Comparison of ENCODE assay signal across 9 cellular contexts in genomic region chr12:117098071-117098360, GRCh38. TPM values are rescaled to one million over a fixed set of nuclear protein-coding genes. Genes with fewer than 3 reads are reported as not detected.
DNase-seq lines count a peak whose midpoint lies in the region; ATAC-seq, FAIRE-seq and TF ChIP-seq lines count a peak whose summit lies in the region.
"Had no signal": no experiment of that assay in that cellular context is flagged by ENCODE, and none has a peak within 500 bp of the region (broad histone marks: within the 10 kb centered on the region; RNA-seq: fewer than 3 reads in every experiment).

No MANE protein-coding gene starts in this region.

- no peak overlapping the region for H2AFZ ChIP-seq in astrocyte (ENCODE audit: low read depth, low read length)

- H3K36me3 ChIP-seq in right atrium auricular region (no peaks in the 10 kb centered on the region), astrocyte (ENCODE audit: insufficient read depth, low read length) (no peaks in the 10 kb centered on the region), mucosa of stomach (ENCODE audit: control insufficient read depth, insufficient read depth, low read length) (no peaks in the 10 kb centered on the region), adrenal gland (replicated peaks in 1 of 2) (no peaks in the 10 kb centered on the region)
- H3K36me3 ChIP-seq: gastroesophageal sphincter had no signal

- peaks cover 4% of the 10 kb centered on the region for H4K20me1 ChIP-seq in astrocyte (ENCODE audit: insufficient read depth, low read length)

- H3K36me3 Mint-ChIP-seq in astrocyte (ENCODE audit: low read depth, unreplicated experiment), result no peaks in the 10 kb centered on the region

- FAIRE-seq in astrocyte (lab: Jason Lieb, UNC), result no peak

- peak overlapping the region; percentile 74 for H3K4me2 ChIP-seq in astrocyte (ENCODE audit: low read length)

- no peaks in the 10 kb centered on the region for H3K79me2 ChIP-seq in astrocyte (ENCODE audit: insufficient read depth, low read length)

- H3K27me3 ChIP-seq in right atrium auricular region (no peaks in the 10 kb centered on the region), astrocyte (ENCODE audit: insufficient read depth, low read length) (peaks cover 60% of the 10 kb centered on the region), mucosa of stomach (ENCODE audit: control insufficient read depth, insufficient read depth, low read length) (no peaks in the 10 kb centered on the region), adrenal gland (no peaks in the 10 kb centered on the region)

- TF ChIP-seq CTCF in right atrium auricular region (IDR thresholded peaks at IDR 0.05) (no peak), astrocyte (IDR thresholded peaks at IDR 0.05; ENCODE audit: insufficient read depth, low read depth, low read length) (no peak), adrenal gland (IDR thresholded peaks at IDR 0.05) (no peak)

- H3K4me3 Mint-ChIP-seq in astrocyte (ENCODE audit: unreplicated experiment), result peak overlapping the region; percentile 65

- intact Hi-C loops in cardiac septum (cut with DNase I) (loop anchor here (5.0 kb wide), 1 partner anchor 51 kb away; no protein-coding TSS in a partner anchor), adrenal gland (cut with DNase I) (no loop called here)

- H3K9me3 ChIP-seq in right atrium auricular region (no peaks in the 10 kb centered on the region), astrocyte (ENCODE audit: insufficient read depth, low read depth, low read length) (no peaks in the 10 kb centered on the region), mucosa of stomach (ENCODE audit: control insufficient read depth, low read length) (no peaks in the 10 kb centered on the region), adrenal gland (replicated peaks in 1 of 3) (no peaks in the 10 kb centered on the region)
- H3K9me3 ChIP-seq: gastroesophageal sphincter had no signal

- DNase-seq in right atrium auricular region (ENCODE audit: low spot score) (no peak), cardiac septum (ENCODE audit: low spot score) (no peak), astrocyte (ENCODE audit: low read depth) (no peak), KG1 (lab: John Stamatoyannopoulos, UW) (no peak), adrenal gland (no peak), Ammon's horn (ENCODE audit: low spot score) (no peak)

- ATAC-seq in HG02571 (IDR thresholded peaks at IDR 0.05; ENCODE audit: unreplicated experiment), result no peak
- ATAC-seq: gastroesophageal sphincter had no signal

- no peak overlapping the region for H3K27ac Mint-ChIP-seq in astrocyte (ENCODE audit: unreplicated experiment)

- peak overlapping the region; percentile 52 to 79 for H3K4me3 ChIP-seq in right atrium auricular region
- no peak overlapping the region for H3K4me3 ChIP-seq in astrocyte (ENCODE audit: insufficient read depth, low read depth, low read length)
- peak overlapping the region; percentile 6 for H3K4me3 ChIP-seq in mucosa of stomach (ENCODE audit: low read length)
- H3K4me3 ChIP-seq in adrenal gland, result peak overlapping the region in 2 of 4 donors; percentile 89 to 90

- H3K27ac ChIP-seq in right atrium auricular region, result peak overlapping the region; percentile 62 to 64
- H3K27ac ChIP-seq in astrocyte (ENCODE audit: low read depth, low read length), result no peak overlapping the region
- no peak overlapping the region for H3K27ac ChIP-seq in adrenal gland

- H3K9me3 Mint-ChIP-seq in astrocyte (ENCODE audit: unreplicated experiment), result no peaks in the 10 kb centered on the region

- H3K4me1 ChIP-seq in right atrium auricular region, result peaks cover 0 to 46% of the 10 kb centered on the region in 2 donors
- no peaks in the 10 kb centered on the region for H3K4me1 ChIP-seq in astrocyte (ENCODE audit: insufficient read depth, low read length)
- H3K4me1 ChIP-seq in mucosa of stomach (ENCODE audit: control insufficient read depth, insufficient read depth, low read length), result peaks cover 50% of the 10 kb centered on the region
- peaks cover 16 to 27% of the 10 kb centered on the region in 2 donors for H3K4me1 ChIP-seq in adrenal gland (replicated peaks in 1 of 2)

- peaks cover 71% of the 10 kb centered on the region for H3K27me3 Mint-ChIP-seq in astrocyte (ENCODE audit: low read depth, unreplicated experiment)

- TF ChIP-seq POLR2A in adrenal gland (IDR thresholded peaks at IDR 0.05), result no peak

- H3K4me1 Mint-ChIP-seq in astrocyte (ENCODE audit: low read depth, unreplicated experiment), result peaks cover 1% of the 10 kb centered on the region

- 19 to 35% (median 29%) methylated on average over 2 to 3 of the region's 3 CpGs for WGBS in adrenal gland, 4 donors

- no peak overlapping the region for H3K9ac ChIP-seq in astrocyte (ENCODE audit: low read length)
- peak overlapping the region; percentile 77 for H3K9ac ChIP-seq in mucosa of stomach (ENCODE audit: low read length)

RNA-seq across cellular contexts. Expression of gene TESC, which starts 1.2 kb away (rescaled TPM):
- total RNA-seq in right atrium auricular region (10 to 100 TPM; 31.2 to 36.2 TPM), cardiac septum (23.7 TPM), astrocyte (1.7 and 1.9 TPM in 2 replicates), adrenal gland (100 to 1,000 TPM in 2 of 8 donors, 10 to 100 TPM in 6; 47.8 to 144 (median 82.9) TPM)
- 10 to 100 TPM; 34.3 to 73.2 (median 45.4) TPM for polyA plus RNA-seq in adrenal gland

Comparison
In these comparisons a context has a peak if more than half of its experiments do, and no peak if none do; other contexts are left out.
1. H3K27ac ChIP-seq: peak in right atrium auricular region (2 of 2); none in astrocyte (single experiment) and adrenal gland (0 of 5).